20 cellular contexts compared by ENCODE assay signal in genomic region chr4:42523066-42523718, GRCh38.
"Had no signal": no experiment of that assay in that cellular context is flagged by ENCODE, and none has a peak within 500 bp of the region (broad histone marks: within the 10 kb centered on the region; RNA-seq: fewer than 3 reads in every experiment).

No MANE protein-coding gene starts in this region.

- ATAC-seq: activated CD4-positive, alpha-beta T cell treated with anti-CD3 and anti-CD28 coated beads for 36 hours; activated naive CD8-positive, alpha-beta T cell treated with anti-CD3 and anti-CD28 coated beads, Interleukin-2, amount 50 U/mL, for 24 hours; activated T-cell treated with anti-CD3 and anti-CD28 coated beads, Interleukin-2, amount 50 U/mL, for 4 hours; naive thymus-derived CD8-positive, alpha-beta T cell; stimulated activated naive CD8-positive, alpha-beta T cell treated with anti-CD3 and anti-CD28 coated beads, Interleukin-15, Interleukin-2, amounts not matched to agents 100 U/mL and 50 U/mL, for 24 hours; upper lobe of right lung; WTC11 had no signal

- H3K27ac Mint-ChIP-seq: activated CD4-positive, alpha-beta T cell treated with anti-CD3 and anti-CD28 coated beads for 36 hours; activated naive CD4-positive, alpha-beta T cell treated with anti-CD3 and anti-CD28 coated beads, Interleukin-2, amount 10 ng/mL, durations not matched to agents 7 days and 5 days; activated naive CD8-positive, alpha-beta T cell treated with anti-CD3 and anti-CD28 coated beads, Interleukin-2, amount 50 U/mL, for 24 hours; dendritic cell treated with granulocyte-macrophage colony-stimulating factor and Interleukin-4, amounts not matched to agents 40 ng/mL and 50 ng/mL, for 4 days; neural progenitor cell; WTC11 had no signal

- H3K4me2 ChIP-seq: neural progenitor cell had no signal

- DNase-seq: activated CD4-positive, alpha-beta T cell treated with anti-CD3 and anti-CD28 coated beads for 36 hours; activated CD4-positive, alpha-beta T cell treated with anti-CD3 and anti-CD28 coated beads, Interleukin-2, amount 50 U/mL, for 4 hours; activated CD8-positive, alpha-beta memory T cell treated with anti-CD3 and anti-CD28 coated beads for 24 hours; activated CD8-positive, alpha-beta memory T cell treated with anti-CD3 and anti-CD28 coated beads, Interleukin-2, amount 50 U/mL, for 4 hours; activated effector memory CD4-positive, alpha-beta T cell treated with Interleukin-2 at 50 U/mL for 16 hours; activated naive CD4-positive, alpha-beta T cell treated with anti-CD3 and anti-CD28 coated beads, Interleukin-2, amount 10 ng/mL, durations not matched to agents 7 days and 5 days; activated naive CD8-positive, alpha-beta T cell treated with anti-CD3 and anti-CD28 coated beads, Interleukin-2, amount 50 U/mL, for 24 hours; activated T-cell treated with anti-CD3 and anti-CD28 coated beads, Interleukin-2, amount 50 U/mL, for 4 hours; effector CD4-positive, alpha-beta T cell; naive thymus-derived CD8-positive, alpha-beta T cell; spleen; stimulated activated CD4-positive, alpha-beta T cell treated with anti-CD3 and anti-CD28 coated beads, Interleukin-4, amount 100 ng/mL, for 1 hour; stimulated activated naive CD8-positive, alpha-beta T cell treated with anti-CD3 and anti-CD28 coated beads, Interleukin-15, Interleukin-2, amounts not matched to agents 100 U/mL and 50 U/mL, for 24 hours; T1000; upper lobe of right lung had no signal

- H2AFZ ChIP-seq: neural progenitor cell had no signal

- H3K9ac ChIP-seq: neural progenitor cell had no signal

- H3K27me3 Mint-ChIP-seq: activated CD4-positive, alpha-beta T cell treated with anti-CD3 and anti-CD28 coated beads for 36 hours; activated naive CD4-positive, alpha-beta T cell treated with anti-CD3 and anti-CD28 coated beads, Interleukin-2, amount 10 ng/mL, durations not matched to agents 7 days and 5 days; activated naive CD8-positive, alpha-beta T cell treated with anti-CD3 and anti-CD28 coated beads, Interleukin-2, amount 50 U/mL, for 24 hours; brain; dendritic cell treated with granulocyte-macrophage colony-stimulating factor and Interleukin-4, amounts not matched to agents 40 ng/mL and 50 ng/mL, for 4 days; naive thymus-derived CD8-positive, alpha-beta T cell had no signal

- H3K27me3 ChIP-seq: neural progenitor cell, spleen, upper lobe of right lung had no signal

- H3K4me3 Mint-ChIP-seq: activated CD4-positive, alpha-beta T cell treated with anti-CD3 and anti-CD28 coated beads for 36 hours; activated naive CD4-positive, alpha-beta T cell treated with anti-CD3 and anti-CD28 coated beads, Interleukin-2, amount 10 ng/mL, durations not matched to agents 7 days and 5 days; activated naive CD8-positive, alpha-beta T cell treated with anti-CD3 and anti-CD28 coated beads, Interleukin-2, amount 50 U/mL, for 24 hours; activated T-cell treated with anti-CD3 and anti-CD28 coated beads, Interleukin-2, amount 50 U/mL, for 4 hours; brain; dendritic cell treated with granulocyte-macrophage colony-stimulating factor and Interleukin-4, amounts not matched to agents 40 ng/mL and 50 ng/mL, for 4 days; neural progenitor cell; WTC11 had no signal

- H3K4me1 ChIP-seq: neural progenitor cell, spleen, upper lobe of right lung had no signal

- H3K4me1 Mint-ChIP-seq: activated CD4-positive, alpha-beta T cell treated with anti-CD3 and anti-CD28 coated beads for 36 hours; activated naive CD4-positive, alpha-beta T cell treated with anti-CD3 and anti-CD28 coated beads, Interleukin-2, amount 10 ng/mL, durations not matched to agents 7 days and 5 days; activated naive CD8-positive, alpha-beta T cell treated with anti-CD3 and anti-CD28 coated beads, Interleukin-2, amount 50 U/mL, for 24 hours; brain; neural progenitor cell had no signal

- H3K9me3 Mint-ChIP-seq: activated naive CD4-positive, alpha-beta T cell treated with anti-CD3 and anti-CD28 coated beads, Interleukin-2, amount 10 ng/mL, durations not matched to agents 7 days and 5 days; activated naive CD8-positive, alpha-beta T cell treated with anti-CD3 and anti-CD28 coated beads, Interleukin-2, amount 50 U/mL, for 24 hours; activated T-cell treated with anti-CD3 and anti-CD28 coated beads, Interleukin-2, amount 50 U/mL, for 4 hours; brain; dendritic cell treated with granulocyte-macrophage colony-stimulating factor and Interleukin-4, amounts not matched to agents 40 ng/mL and 50 ng/mL, for 4 days; naive thymus-derived CD8-positive, alpha-beta T cell; neural progenitor cell; WTC11 had no signal

- H3K9me3 ChIP-seq: spleen, upper lobe of right lung had no signal

- H3K36me3 ChIP-seq: neural progenitor cell had no signal

- H3K4me3 ChIP-seq: lung, neural progenitor cell, spleen, upper lobe of right lung had no signal

- H3K36me3 Mint-ChIP-seq: brain, neural progenitor cell, WTC11 had no signal

- H3K27ac ChIP-seq: neural progenitor cell, spleen, upper lobe of right lung had no signal
